ENCODE assay signal across 23 cellular contexts in genomic region chr7:157409149-157409752, GRCh38.
DNase-seq lines count a peak whose midpoint lies in the region; ATAC-seq and TF ChIP-seq lines count a peak whose summit lies in the region.
"Had no signal": no experiment of that assay in that cellular context is flagged by ENCODE, and none has a peak within 500 bp of the region (broad histone marks: within the 10 kb centered on the region; RNA-seq: fewer than 3 reads in every experiment).

No MANE protein-coding gene starts in this region.

- peak overlapping the region; percentile 74 for H3K27ac Mint-ChIP-seq in GM23338
- H3K27ac Mint-ChIP-seq in endodermal cell, result peak overlapping the region; percentile 61
- H3K27ac Mint-ChIP-seq: mesothelial cell of epicardium; stimulated activated naive CD8-positive, alpha-beta T cell treated with anti-CD3 and anti-CD28 coated beads, Interleukin-15, Interleukin-2, amounts not matched to agents 100 ng/mL and 50 ng/mL, for 24 hours; T-helper 1 cell treated with Interleukin-12 subunit alpha and Interleukin-12 subunit beta and Interleukin-4 antibody, amounts not matched to agents 30 μg/mL and 1 μg/mL, for 36 hours had no signal

- H3F3A ChIP-seq in GM23338 (replicated peaks; ENCODE audit: low read depth), result peaks cover 38% of the 10 kb centered on the region

- 93 to 97% methylated on average over 21 to 28 of the region's 28 CpGs for WGBS in endodermal cell (ENCODE audit: insufficient coverage in 1 of 2, insufficient read length in 1 of 2), 2 experiments

- H3K4me1 ChIP-seq in GM23338 (ENCODE audit: insufficient read depth), result peaks cover 26% of the 10 kb centered on the region
- H3K4me1 ChIP-seq in endodermal cell (ENCODE audit: control insufficient read depth, insufficient read depth, low read length), result peaks cover 7% of the 10 kb centered on the region
- H3K4me1 ChIP-seq in osteoblast (ENCODE audit: insufficient read depth, low read length), result peaks cover 21% of the 10 kb centered on the region
- H3K4me1 ChIP-seq: right lobe of liver, SJCRH30, thyroid gland had no signal

- H3K36me3 Mint-ChIP-seq in GM23338 (ENCODE audit: low read depth), result peaks cover 49% of the 10 kb centered on the region
- H3K36me3 Mint-ChIP-seq in endodermal cell (ENCODE audit: low read depth), result peaks cover 52% of the 10 kb centered on the region

- no peak for DNase-seq in GM23338 (ENCODE audit: low spot score)
- peak; percentile 80 for DNase-seq in NCI-H226
- DNase-seq in endodermal cell, result no peak
- DNase-seq in osteoblast (ENCODE audit: insufficient read length, low spot score, missing footprints), result peak; percentile 65
- DNase-seq in MG63, result no peak
- DNase-seq in iPS-NIHi11 (ENCODE audit: low spot score), result no peak
- no peak for DNase-seq in middle frontal gyrus (ENCODE audit: extremely low spot score, low spot score)
- DNase-seq: activated naive CD4-positive, alpha-beta T cell treated with anti-CD3 and anti-CD28 coated beads, Interleukin-2, amount 50 U/mL, for 16 hours; central memory CD4-positive, alpha-beta T cell; MM.1S; NCI-H1436; NCI-H2107; NCI-H510A; SJCRH30; thyroid gland; WERI-Rb-1 had no signal

- H3K4me2 ChIP-seq in GM23338 (no peak overlapping the region), osteoblast (ENCODE audit: insufficient read depth, low read length) (no peak overlapping the region)

- H3K79me2 ChIP-seq in GM23338 (replicated peaks; ENCODE audit: insufficient read depth), result peaks cover 69% of the 10 kb centered on the region
- H3K79me2 ChIP-seq in osteoblast (ENCODE audit: insufficient read depth, low read length), result no peaks in the 10 kb centered on the region

- peak overlapping the region; percentile 84 for H3K27ac ChIP-seq in GM23338 (ENCODE audit: low read depth)
- H3K27ac ChIP-seq in endodermal cell (ENCODE audit: low read depth, low read length), result no peak overlapping the region
- no peak overlapping the region for H3K27ac ChIP-seq in osteoblast (ENCODE audit: low read depth, low read length)
- H3K27ac ChIP-seq: parathyroid adenoma, right lobe of liver, SJCRH30, thyroid gland, WERI-Rb-1 had no signal

- H3K27me3 Mint-ChIP-seq in GM23338 (ENCODE audit: insufficient read depth, low read depth, poor library complexity) (peaks cover 34% of the 10 kb centered on the region), endodermal cell (ENCODE audit: insufficient read depth) (no peaks in the 10 kb centered on the region)
- H3K27me3 Mint-ChIP-seq: naive thymus-derived CD8-positive, alpha-beta T cell; stimulated activated naive CD8-positive, alpha-beta T cell treated with anti-CD3 and anti-CD28 coated beads, Interleukin-15, Interleukin-2, amounts not matched to agents 100 ng/mL and 50 ng/mL, for 24 hours had no signal

- H3K27me3 ChIP-seq in GM23338 (ENCODE audit: insufficient read depth), result no peaks in the 10 kb centered on the region
- H3K27me3 ChIP-seq in endodermal cell (ENCODE audit: control insufficient read depth, insufficient read depth, low read length, poor library complexity, severe bottlenecking), result no peaks in the 10 kb centered on the region
- H3K27me3 ChIP-seq in osteoblast (ENCODE audit: insufficient read depth, low read length), result no peaks in the 10 kb centered on the region
- no peaks in the 10 kb centered on the region for H3K27me3 ChIP-seq in MG63
- H3K27me3 ChIP-seq: right lobe of liver, SJCRH30, thyroid gland had no signal

- H3K4me1 Mint-ChIP-seq in GM23338 (peaks cover 42% of the 10 kb centered on the region), endodermal cell (peaks cover 13% of the 10 kb centered on the region)

- H3K4me3 ChIP-seq in GM23338 (no peak overlapping the region), endodermal cell (ENCODE audit: low read length) (no peak overlapping the region), osteoblast (ENCODE audit: insufficient read depth, low read length) (no peak overlapping the region), MG63 (no peak overlapping the region)
- H3K4me3 ChIP-seq: right lobe of liver, SJCRH30, thyroid gland had no signal

- H3K9me3 Mint-ChIP-seq in GM23338 (peaks cover 3% of the 10 kb centered on the region; the same call in 1 of the 3 replicates), endodermal cell (no peaks in the 10 kb centered on the region)
- H3K9me3 Mint-ChIP-seq: mesothelial cell of epicardium; naive thymus-derived CD8-positive, alpha-beta T cell; stimulated activated naive CD8-positive, alpha-beta T cell treated with anti-CD3 and anti-CD28 coated beads, Interleukin-15, Interleukin-2, amounts not matched to agents 100 ng/mL and 50 ng/mL, for 24 hours; T-helper 1 cell treated with Interleukin-12 subunit alpha and Interleukin-12 subunit beta and Interleukin-4 antibody, amounts not matched to agents 30 μg/mL and 1 μg/mL, for 36 hours had no signal

- no peaks in the 10 kb centered on the region for H3K9me3 ChIP-seq in endodermal cell (ENCODE audit: control insufficient read depth, low read length)
- no peaks in the 10 kb centered on the region for H3K9me3 ChIP-seq in osteoblast (ENCODE audit: low read depth, low read length)
- no peaks in the 10 kb centered on the region for H3K9me3 ChIP-seq in MG63
- H3K9me3 ChIP-seq: right lobe of liver, SJCRH30, thyroid gland had no signal

- H4K20me1 ChIP-seq in GM23338 (replicated peaks; ENCODE audit: insufficient read depth) (peaks cover 37% of the 10 kb centered on the region), osteoblast (ENCODE audit: insufficient read depth, low read length) (peaks cover 11% of the 10 kb centered on the region)

- no peak overlapping the region for H3K9ac ChIP-seq in endodermal cell (ENCODE audit: extremely low read depth, low read length, poor library complexity, severe bottlenecking)
- H3K9ac ChIP-seq: parathyroid adenoma had no signal

- H3K9me2 ChIP-seq in GM23338 (ENCODE audit: insufficient read depth), result no peaks in the 10 kb centered on the region

- no peak for TF ChIP-seq CTCF in GM23338 (conservative IDR thresholded peaks at IDR 0.05; ENCODE audit: low read depth in 2 of 2)
- TF ChIP-seq CTCF in endodermal cell (conservative IDR thresholded peaks at IDR 0.05), result no peak
- TF ChIP-seq CTCF in osteoblast (IDR thresholded peaks at IDR 0.05; ENCODE audit: extremely low read depth, low read depth, low read length), result no peak

- H3K36me3 ChIP-seq in GM23338 (ENCODE audit: insufficient read depth) (0 out of 2 replicates have a peak, but pooled peaks cover 3% of the 10 kb centered on the region), endodermal cell (ENCODE audit: control insufficient read depth, insufficient read depth, low read length) (peaks cover 34% of the 10 kb centered on the region), osteoblast (ENCODE audit: insufficient read depth, low read length) (no peaks in the 10 kb centered on the region), MG63 (no peaks in the 10 kb centered on the region)

- no peak overlapping the region for H2AFZ ChIP-seq in GM23338
- H2AFZ ChIP-seq in osteoblast (ENCODE audit: low read length), result no peak overlapping the region
- H2AFZ ChIP-seq: parathyroid adenoma had no signal

- H3K4me3 Mint-ChIP-seq in GM23338 (no peak overlapping the region), endodermal cell (no peak overlapping the region)
- H3K4me3 Mint-ChIP-seq: mesothelial cell of epicardium; naive thymus-derived CD8-positive, alpha-beta T cell; stimulated activated naive CD8-positive, alpha-beta T cell treated with anti-CD3 and anti-CD28 coated beads, Interleukin-15, Interleukin-2, amounts not matched to agents 100 ng/mL and 50 ng/mL, for 24 hours; T-helper 1 cell treated with Interleukin-12 subunit alpha and Interleukin-12 subunit beta and Interleukin-4 antibody, amounts not matched to agents 30 μg/mL and 1 μg/mL, for 36 hours had no signal

- ATAC-seq in GM23338 (no peak), GM19467 (IDR thresholded peaks at IDR 0.05; ENCODE audit: unreplicated experiment) (no peak)
- ATAC-seq: naive thymus-derived CD8-positive, alpha-beta T cell; right lobe of liver had no signal

TF ChIP-seq in GM23338, 12 proteins besides CTCF, POLR2A, EP300 and RAD21:
- TF ChIP-seq JUNB (IDR thresholded peaks at IDR 0.05; ENCODE audit: unreplicated experiment), result no peak
TF ChIP-seq in GM23338: peak in this region for 0.

Comparison
In these comparisons a context has a peak if more than half of its experiments do, and no peak if none do; other contexts are left out.
1. DNase-seq: peak in NCI-H226 (single experiment) and osteoblast (single experiment); none in GM23338 (single experiment), endodermal cell (single experiment), MG63 (single experiment), iPS-NIHi11 (single experiment) and middle frontal gyrus (single experiment).